8 cellular contexts compared by ENCODE assay signal in the genomic region with DNA sequence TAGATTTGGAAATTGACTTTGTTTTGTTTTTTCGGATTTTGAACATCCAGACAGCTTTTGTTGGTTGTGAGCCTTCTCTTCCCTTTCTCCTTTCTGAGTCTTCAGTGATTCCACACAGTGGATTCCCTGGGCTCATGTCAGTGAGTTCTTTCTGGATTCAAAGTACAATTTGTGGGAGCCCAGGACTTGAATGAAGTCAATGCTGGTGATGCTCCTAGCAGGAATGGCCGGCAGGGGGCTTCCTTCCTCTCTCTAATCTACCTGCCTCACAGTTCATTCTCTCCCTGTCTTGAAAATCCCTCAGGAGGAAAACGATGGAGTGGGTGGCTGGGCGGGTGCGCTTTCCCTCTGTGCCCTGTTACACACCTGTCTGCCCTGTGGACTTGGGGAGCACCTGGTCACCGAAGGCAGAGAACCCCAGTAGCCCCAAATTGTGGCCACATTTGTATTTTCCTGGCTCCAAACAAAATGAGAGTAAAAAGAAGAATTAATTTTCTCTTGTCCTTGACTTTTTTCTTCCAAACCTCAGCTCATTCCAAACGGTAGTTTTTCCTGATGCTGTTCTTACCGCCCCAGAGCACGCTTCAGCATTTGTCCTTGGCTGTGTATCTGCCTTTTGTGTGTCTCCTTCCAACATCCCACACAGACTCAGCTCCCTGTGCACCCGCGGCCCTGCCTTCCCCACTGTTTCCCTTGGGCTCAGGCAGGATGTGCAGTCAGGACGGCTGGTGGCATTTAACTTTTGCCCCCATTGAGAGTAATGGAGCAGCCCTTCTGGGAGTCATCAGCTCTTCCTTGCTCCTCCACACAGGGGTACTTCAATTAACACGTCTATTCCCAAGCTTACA.
DNase-seq lines count a peak whose midpoint lies in the region; TF ChIP-seq lines count a peak whose summit lies in the region.

No MANE protein-coding gene starts in this region.

- H3K9me3 Mint-ChIP-seq in glutamatergic neuron (ENCODE audit: unreplicated experiment) = no peaks in the 10 kb centered on the region

- no peaks in the 10 kb centered on the region for H3K4me1 Mint-ChIP-seq in glutamatergic neuron (ENCODE audit: low read depth, unreplicated experiment)

- H3K36me3 Mint-ChIP-seq in glutamatergic neuron (ENCODE audit: unreplicated experiment) = no peaks in the 10 kb centered on the region

- DNase-seq in AG08396 (ENCODE audit: low spot score) (peak; percentile 53), GM20000 (ENCODE audit: low spot score) (peak; percentile 48), OCI-M1 (lab: John Stamatoyannopoulos, UW) (peak; percentile 29), glutamatergic neuron (peak; percentile 47), middle frontal gyrus (ENCODE audit: extremely low spot score, low spot score) (no peak), NCI-H2107 (lab: John Stamatoyannopoulos, UW) (no peak), T-helper 1 cell (no peak)
- DNase-seq in activated CD8-positive, alpha-beta memory T cell treated with anti-CD3 and anti-CD28 coated beads for 24 hours = no peak

- no peaks in the 10 kb centered on the region for H3K27me3 Mint-ChIP-seq in glutamatergic neuron (ENCODE audit: unreplicated experiment)

- no peak for TF ChIP-seq CTCF in GM20000 (IDR thresholded peaks at IDR 0.05; ENCODE audit: extremely low read depth, missing control alignments)
- TF ChIP-seq CTCF in glutamatergic neuron (IDR thresholded peaks at IDR 0.05; ENCODE audit: partially characterized antibody, unreplicated experiment) = peak; percentile 49

- H3K27ac Mint-ChIP-seq in glutamatergic neuron (ENCODE audit: unreplicated experiment) = no peak overlapping the region

- no peak overlapping the region for H3K4me3 Mint-ChIP-seq in glutamatergic neuron (ENCODE audit: unreplicated experiment)

Comparison
In these comparisons a context has a peak if more than half of its experiments do, and no peak if none do; other contexts are left out.
1. DNase-seq: peak in AG08396 (single experiment), GM20000 (single experiment), OCI-M1 (single experiment) and glutamatergic neuron (single experiment); none in middle frontal gyrus (single experiment), activated CD8-positive, alpha-beta memory T cell treated with anti-CD3 and anti-CD28 coated beads for 24 hours (single experiment), NCI-H2107 (single experiment) and T-helper 1 cell (0 of 5).